ENCODE assay signal across 2 cellular contexts in the genomic region with DNA sequence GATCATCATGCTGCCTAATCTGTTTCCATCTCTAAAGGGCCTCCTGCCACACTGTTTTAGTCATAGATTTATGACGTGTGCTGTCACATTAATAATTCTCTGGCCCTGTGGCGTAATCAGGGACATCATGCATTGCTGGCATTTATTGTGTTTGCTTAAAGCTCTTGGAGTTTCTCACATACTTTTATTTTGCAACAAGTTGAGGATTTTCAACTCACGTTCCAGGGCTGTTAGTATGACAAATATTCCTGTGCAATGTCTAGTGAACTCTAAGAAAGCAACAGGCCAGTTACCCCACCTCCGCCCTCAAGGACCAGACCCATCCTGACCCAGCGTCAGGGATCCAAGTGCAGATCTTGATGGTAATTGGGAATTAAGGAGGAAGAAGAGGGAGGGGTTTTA.
TF ChIP-seq lines count a peak whose summit lies in the region.

No MANE protein-coding gene starts in this region.

TF ChIP-seq in A549, 52 proteins besides CTCF, POLR2A, EP300 and RAD21 (continues in another document):
- TF ChIP-seq ESRRA (IDR thresholded peaks at IDR 0.05; ENCODE audit: borderline replicate concordance, low read length) (no peak), CEBPB (IDR thresholded peaks at IDR 0.05) (peak; percentile 86 to 93), ZNF302 (CRISPR knock-in tag; IDR thresholded peaks at IDR 0.05) (no peak), GATA3 (IDR thresholded peaks at IDR 0.05; ENCODE audit: borderline replicate concordance) (peak; percentile 90), HOXA7 (CRISPR knock-in tag; IDR thresholded peaks at IDR 0.05) (no peak), NR3C1 (IDR thresholded peaks at IDR 0.05) (no peak), HOXB5 (CRISPR knock-in tag; IDR thresholded peaks at IDR 0.05) (peak; percentile 88), FOXS1 (CRISPR knock-in tag; IDR thresholded peaks at IDR 0.05) (no peak), MAX (IDR thresholded peaks at IDR 0.05) (peak; percentile 35; the same call in 1 of the 2 replicates), MAZ (IDR thresholded peaks at IDR 0.05; ENCODE audit: borderline replicate concordance, low read depth, low read length) (no peak), ZC3H11A (IDR thresholded peaks at IDR 0.05) (no peak), TFCP2L1 (CRISPR knock-in tag; IDR thresholded peaks at IDR 0.05) (no peak), FOSB (CRISPR knock-in tag; IDR thresholded peaks at IDR 0.05) (no peak), TP53 (CRISPR knock-in tag; IDR thresholded peaks at IDR 0.05) (no peak), MYC (IDR thresholded peaks at IDR 0.05; ENCODE audit: borderline replicate concordance, low read length) (no peak), HMGXB4 (CRISPR knock-in tag; IDR thresholded peaks at IDR 0.05; ENCODE audit: borderline replicate concordance) (no peak), MAFK (IDR thresholded peaks at IDR 0.05; ENCODE audit: partially characterized antibody) (peak; percentile 66), EHF (CRISPR knock-in tag; IDR thresholded peaks at IDR 0.05) (no peak), JUNB (IDR thresholded peaks at IDR 0.05) (peak; percentile 45; the same call in 1 of the 2 replicates), HEYL (CRISPR knock-in tag; IDR thresholded peaks at IDR 0.05) (no peak), POLR2AphosphoS2 (conservative IDR thresholded peaks at IDR 0.05; ENCODE audit: low read length) (no peak), RARB (CRISPR knock-in tag; IDR thresholded peaks at IDR 0.05) (no peak), CHD4 (IDR thresholded peaks at IDR 0.05; ENCODE audit: borderline replicate concordance) (no peak), FOSL2 (IDR thresholded peaks at IDR 0.05) (no peak), FOSL2 (CRISPR knock-in tag; IDR thresholded peaks at IDR 0.05) (peak; percentile 80), NFE2L2 (conservative IDR thresholded peaks at IDR 0.05; ENCODE audit: low read length) (no peak), NPAS2 (CRISPR knock-in tag; IDR thresholded peaks at IDR 0.05; ENCODE audit: borderline replicate concordance) (no peak), CHD2 (IDR thresholded peaks at IDR 0.05; ENCODE audit: low read length, partially characterized antibody) (no peak), RNF2 (IDR thresholded peaks at IDR 0.05; ENCODE audit: borderline replicate concordance, low read depth) (no peak), PHF8 (IDR thresholded peaks at IDR 0.05; ENCODE audit: borderline replicate concordance, low read depth) (no peak)
- TF ChIP-seq, protein P1, sequence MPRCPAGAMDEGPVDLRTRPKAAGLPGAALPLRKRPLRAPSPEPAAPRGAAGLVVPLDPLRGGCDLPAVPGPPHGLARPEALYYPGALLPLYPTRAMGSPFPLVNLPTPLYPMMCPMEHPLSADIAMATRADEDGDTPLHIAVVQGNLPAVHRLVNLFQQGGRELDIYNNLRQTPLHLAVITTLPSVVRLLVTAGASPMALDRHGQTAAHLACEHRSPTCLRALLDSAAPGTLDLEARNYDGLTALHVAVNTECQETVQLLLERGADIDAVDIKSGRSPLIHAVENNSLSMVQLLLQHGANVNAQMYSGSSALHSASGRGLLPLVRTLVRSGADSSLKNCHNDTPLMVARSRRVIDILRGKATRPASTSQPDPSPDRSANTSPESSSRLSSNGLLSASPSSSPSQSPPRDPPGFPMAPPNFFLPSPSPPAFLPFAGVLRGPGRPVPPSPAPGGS (IDR thresholded peaks at IDR 0.05): no peak
- TF ChIP-seq, protein P2, sequence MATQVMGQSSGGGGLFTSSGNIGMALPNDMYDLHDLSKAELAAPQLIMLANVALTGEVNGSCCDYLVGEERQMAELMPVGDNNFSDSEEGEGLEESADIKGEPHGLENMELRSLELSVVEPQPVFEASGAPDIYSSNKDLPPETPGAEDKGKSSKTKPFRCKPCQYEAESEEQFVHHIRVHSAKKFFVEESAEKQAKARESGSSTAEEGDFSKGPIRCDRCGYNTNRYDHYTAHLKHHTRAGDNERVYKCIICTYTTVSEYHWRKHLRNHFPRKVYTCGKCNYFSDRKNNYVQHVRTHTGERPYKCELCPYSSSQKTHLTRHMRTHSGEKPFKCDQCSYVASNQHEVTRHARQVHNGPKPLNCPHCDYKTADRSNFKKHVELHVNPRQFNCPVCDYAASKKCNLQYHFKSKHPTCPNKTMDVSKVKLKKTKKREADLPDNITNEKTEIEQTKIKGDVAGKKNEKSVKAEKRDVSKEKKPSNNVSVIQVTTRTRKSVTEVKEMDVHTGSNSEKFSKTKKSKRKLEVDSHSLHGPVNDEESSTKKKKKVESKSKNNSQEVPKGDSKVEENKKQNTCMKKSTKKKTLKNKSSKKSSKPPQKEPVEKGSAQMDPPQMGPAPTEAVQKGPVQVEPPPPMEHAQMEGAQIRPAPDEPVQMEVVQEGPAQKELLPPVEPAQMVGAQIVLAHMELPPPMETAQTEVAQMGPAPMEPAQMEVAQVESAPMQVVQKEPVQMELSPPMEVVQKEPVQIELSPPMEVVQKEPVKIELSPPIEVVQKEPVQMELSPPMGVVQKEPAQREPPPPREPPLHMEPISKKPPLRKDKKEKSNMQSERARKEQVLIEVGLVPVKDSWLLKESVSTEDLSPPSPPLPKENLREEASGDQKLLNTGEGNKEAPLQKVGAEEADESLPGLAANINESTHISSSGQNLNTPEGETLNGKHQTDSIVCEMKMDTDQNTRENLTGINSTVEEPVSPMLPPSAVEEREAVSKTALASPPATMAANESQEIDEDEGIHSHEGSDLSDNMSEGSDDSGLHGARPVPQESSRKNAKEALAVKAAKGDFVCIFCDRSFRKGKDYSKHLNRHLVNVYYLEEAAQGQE (IDR thresholded peaks at IDR 0.05): no peak

TF ChIP-seq in K562, 482 proteins besides CTCF, POLR2A, EP300 and RAD21:
- TF ChIP-seq, protein P3, sequence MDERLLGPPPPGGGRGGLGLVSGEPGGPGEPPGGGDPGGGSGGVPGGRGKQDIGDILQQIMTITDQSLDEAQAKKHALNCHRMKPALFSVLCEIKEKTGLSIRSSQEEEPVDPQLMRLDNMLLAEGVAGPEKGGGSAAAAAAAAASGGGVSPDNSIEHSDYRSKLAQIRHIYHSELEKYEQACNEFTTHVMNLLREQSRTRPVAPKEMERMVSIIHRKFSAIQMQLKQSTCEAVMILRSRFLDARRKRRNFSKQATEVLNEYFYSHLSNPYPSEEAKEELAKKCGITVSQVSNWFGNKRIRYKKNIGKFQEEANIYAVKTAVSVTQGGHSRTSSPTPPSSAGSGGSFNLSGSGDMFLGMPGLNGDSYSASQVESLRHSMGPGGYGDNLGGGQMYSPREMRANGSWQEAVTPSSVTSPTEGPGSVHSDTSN (CRISPR knock-in tag; IDR thresholded peaks at IDR 0.05; ENCODE audit: low read depth): no peak
- TF ChIP-seq, protein P3 (tag; conservative IDR thresholded peaks at IDR 0.05; ENCODE audit: low read depth): peak; percentile 45
- TF ChIP-seq JUN (IDR thresholded peaks at IDR 0.05; ENCODE audit: borderline replicate concordance, low read depth, low read length) (no peak), JUN (CRISPR knock-in tag; IDR thresholded peaks at IDR 0.05; ENCODE audit: borderline replicate concordance) (no peak), MEIS2 (IDR thresholded peaks at IDR 0.05; ENCODE audit: partially characterized antibody) (peak; percentile 11)
